Comparison of ENCODE assay signal across 8 cellular contexts in the genomic region with DNA sequence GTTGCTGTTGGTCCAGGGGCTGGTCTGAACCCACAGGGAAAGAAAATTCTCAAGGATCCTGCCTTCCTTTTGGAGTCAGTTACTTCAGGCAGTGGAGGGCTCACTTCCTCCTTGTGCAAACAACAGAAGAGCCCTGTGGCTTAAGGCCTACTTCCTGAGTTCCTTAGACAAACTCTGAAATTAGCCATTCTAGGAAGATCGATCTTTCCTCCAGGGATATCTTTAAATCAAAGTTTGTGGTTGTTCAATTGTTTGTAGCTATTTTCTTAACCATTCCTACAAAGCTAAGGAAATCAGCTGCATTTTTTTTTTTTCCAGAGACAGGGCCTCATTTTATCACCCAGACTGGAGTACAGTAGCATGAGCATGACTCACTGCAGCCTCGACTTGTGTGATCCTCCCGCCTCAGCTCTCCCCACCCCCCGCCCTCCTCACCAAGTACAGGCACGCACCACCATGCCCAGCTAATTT.
DNase-seq lines count a peak whose midpoint lies in the region; ATAC-seq and TF ChIP-seq lines count a peak whose summit lies in the region.

No MANE protein-coding gene starts in this region.

- H3K4me1 Mint-ChIP-seq in activated CD4-positive, alpha-beta T cell treated with anti-CD3 and anti-CD28 coated beads for 36 hours = peaks cover 17% of the 10 kb centered on the region
- peaks cover 18% of the 10 kb centered on the region for H3K4me1 Mint-ChIP-seq in neural progenitor cell

- CTCF ChIA-PET in activated CD4-positive, alpha-beta T cell treated with anti-CD3 and anti-CD28 coated beads for 36 hours (lab: Charles Lee) = interaction anchor here (0.6 to 1.2 kb wide), 7 partner anchors 10 to 785 kb away, joined by 3 to 5 read pairs (median 4); no protein-coding TSS in a partner anchor

- H3K27ac Mint-ChIP-seq in activated CD4-positive, alpha-beta T cell treated with anti-CD3 and anti-CD28 coated beads for 36 hours = peak overlapping the region; percentile 63
- peak overlapping the region; percentile 20 for H3K27ac Mint-ChIP-seq in neural progenitor cell

- no peaks in the 10 kb centered on the region for H3K79me2 ChIP-seq in neural progenitor cell (ENCODE audit: low read depth)

- DNase-seq in activated CD4-positive, alpha-beta T cell treated with anti-CD3 and anti-CD28 coated beads for 36 hours = peak; percentile 45
- DNase-seq in activated CD4-positive, alpha-beta T cell treated with anti-CD3 and anti-CD28 coated beads, Interleukin-2, amount 50 U/mL, for 1 hour = no peak
- DNase-seq in SK-MEL-5 (ENCODE audit: low read depth, low spot score) (peak; percentile 94), epidermal melanocyte (ENCODE audit: insufficient read length, low spot score) (peak; percentile 31), neural progenitor cell (ENCODE audit: low spot score) (no peak), NCI-H187 treated with DMSO at 0.1 percent for 48 hours (lab: John Stamatoyannopoulos, UW) (no peak)
- DNase-seq in effector memory CD4-positive, alpha-beta T cell = no peak

- H3K27me3 Mint-ChIP-seq in activated CD4-positive, alpha-beta T cell treated with anti-CD3 and anti-CD28 coated beads for 36 hours = no peaks in the 10 kb centered on the region
- peaks cover 2% of the 10 kb centered on the region for H3K27me3 Mint-ChIP-seq in neural progenitor cell (ENCODE audit: insufficient read depth, low read depth)

- peaks cover 11% of the 10 kb centered on the region for H3F3A ChIP-seq in neural progenitor cell (ENCODE audit: low read depth)

- no peak overlapping the region for H3K9ac ChIP-seq in neural progenitor cell

- TF ChIP-seq CTCF in neural progenitor cell (IDR thresholded peaks at IDR 0.05) = no peak

- H4K20me1 ChIP-seq in neural progenitor cell (ENCODE audit: low read depth) = no peaks in the 10 kb centered on the region

- ATAC-seq in activated CD4-positive, alpha-beta T cell treated with anti-CD3 and anti-CD28 coated beads for 36 hours = peak; percentile 89
- no peak for ATAC-seq in HG02588 (IDR thresholded peaks at IDR 0.05; ENCODE audit: unreplicated experiment)

- peak overlapping the region; percentile 43 for H2AFZ ChIP-seq in neural progenitor cell (replicated peaks)

- H3K27ac ChIP-seq in neural progenitor cell = no peak overlapping the region
- no peak overlapping the region for H3K27ac ChIP-seq in effector memory CD4-positive, alpha-beta T cell (ENCODE audit: insufficient read depth, low read length, poor library complexity, severe bottlenecking)

- no peaks in the 10 kb centered on the region for H3K36me3 ChIP-seq in neural progenitor cell
- no peaks in the 10 kb centered on the region for H3K36me3 ChIP-seq in effector memory CD4-positive, alpha-beta T cell (ENCODE audit: control insufficient read depth, insufficient read depth, low read length)

- POLR2A ChIA-PET in activated CD4-positive, alpha-beta T cell treated with anti-CD3 and anti-CD28 coated beads for 36 hours (lab: Charles Lee) = no interaction called here

- H3K9me3 Mint-ChIP-seq in activated CD4-positive, alpha-beta T cell treated with anti-CD3 and anti-CD28 coated beads for 36 hours (ENCODE audit: low read depth) = no peaks in the 10 kb centered on the region
- H3K9me3 Mint-ChIP-seq in neural progenitor cell = no peaks in the 10 kb centered on the region

- no peaks in the 10 kb centered on the region for H3K9me3 ChIP-seq in neural progenitor cell (ENCODE audit: low read depth)
- no peaks in the 10 kb centered on the region for H3K9me3 ChIP-seq in effector memory CD4-positive, alpha-beta T cell (ENCODE audit: control insufficient read depth, low read length)

- peaks cover 15% of the 10 kb centered on the region for H3K4me1 ChIP-seq in neural progenitor cell
- H3K4me1 ChIP-seq in effector memory CD4-positive, alpha-beta T cell (ENCODE audit: control insufficient read depth, insufficient read depth, low read length, poor library complexity, severe bottlenecking) = no peaks in the 10 kb centered on the region

- no peak overlapping the region for H3K4me2 ChIP-seq in neural progenitor cell

- intact Hi-C loops in activated CD4-positive, alpha-beta T cell treated with anti-CD3 and anti-CD28 coated beads for 36 hours (cut with DNase I, micrococcal nuclease) = loop anchor here in 1 of 2 experiments (1.0 kb wide), 1 partner anchor 588 kb away; a partner anchor contains a TSS

- H3K27me3 ChIP-seq in neural progenitor cell = no peaks in the 10 kb centered on the region
- no peaks in the 10 kb centered on the region for H3K27me3 ChIP-seq in effector memory CD4-positive, alpha-beta T cell (replicated peaks; ENCODE audit: control insufficient read depth, insufficient read depth, low read length, poor library complexity, severe bottlenecking)

- in situ Hi-C loops in SK-MEL-5 (cut with HindIII; ENCODE audit: low pct_unique_long_range_greater_than_20kb, low sequenced_read_pairs) = no loop called here

- no peak overlapping the region for H3K4me3 ChIP-seq in neural progenitor cell
- no peak overlapping the region for H3K4me3 ChIP-seq in effector memory CD4-positive, alpha-beta T cell (ENCODE audit: insufficient read depth, low read depth, low read length, poor library complexity, severe bottlenecking)

- H3K36me3 Mint-ChIP-seq in activated CD4-positive, alpha-beta T cell treated with anti-CD3 and anti-CD28 coated beads for 36 hours (ENCODE audit: low read depth) = no peaks in the 10 kb centered on the region
- H3K36me3 Mint-ChIP-seq in neural progenitor cell = peaks cover 7% of the 10 kb centered on the region

- no peak overlapping the region for H3K4me3 Mint-ChIP-seq in activated CD4-positive, alpha-beta T cell treated with anti-CD3 and anti-CD28 coated beads for 36 hours
- no peak overlapping the region for H3K4me3 Mint-ChIP-seq in neural progenitor cell

Comparison
In these comparisons a context has a peak if more than half of its experiments do, and no peak if none do; other contexts are left out.
1. DNase-seq: peak in activated CD4-positive, alpha-beta T cell treated with anti-CD3 and anti-CD28 coated beads for 36 hours (single experiment), SK-MEL-5 (single experiment) and epidermal melanocyte (single experiment); none in activated CD4-positive, alpha-beta T cell treated with anti-CD3 and anti-CD28 coated beads, Interleukin-2, amount 50 U/mL, for 1 hour (single experiment), neural progenitor cell (single experiment), NCI-H187 treated with DMSO at 0.1 percent for 48 hours (single experiment) and effector memory CD4-positive, alpha-beta T cell (0 of 3).